ENCODE assay signal across 18 cellular contexts in the genomic region with DNA sequence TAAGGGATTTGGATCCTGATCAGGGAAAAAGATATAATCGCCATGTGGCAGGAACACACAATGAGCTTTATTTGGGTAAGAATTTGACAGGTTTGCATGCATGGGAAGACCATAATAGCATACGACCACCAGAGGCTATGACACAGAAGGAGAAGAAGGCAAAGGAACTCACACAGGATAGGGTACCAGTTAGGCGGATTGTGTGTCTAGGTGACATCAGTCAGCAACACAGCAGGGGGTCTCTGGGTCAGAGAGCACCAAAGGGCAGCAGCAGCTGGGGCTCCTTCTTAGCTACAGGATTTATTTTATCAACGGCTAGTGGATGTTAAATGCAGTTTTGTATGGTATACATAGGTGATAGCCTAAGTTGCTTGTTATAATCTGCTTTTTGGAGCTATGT.
DNase-seq lines count a peak whose midpoint lies in the region; ATAC-seq and TF ChIP-seq lines count a peak whose summit lies in the region.
"Had no signal": no experiment of that assay in that cellular context is flagged by ENCODE, and none has a peak within 500 bp of the region (broad histone marks: within the 10 kb centered on the region; RNA-seq: fewer than 3 reads in every experiment).

No MANE protein-coding gene starts in this region.

- H3K36me3 ChIP-seq in WERI-Rb-1 = no peaks in the 10 kb centered on the region
- H3K36me3 ChIP-seq: BLaER1 treated with 17β-estradiol and CSF1 and Interleukin-3, amounts not matched to agents 10 nM and 100 nM had no signal

- H3K4me3 Mint-ChIP-seq in stimulated activated naive B cell treated with anti-CD40 and anti-IgM and Interleukin-4, amounts not matched to agents 10 μg/mL and 1 μg/mL and 100 μg/mL, for 72 hours = no peak overlapping the region

- no peaks in the 10 kb centered on the region for H3K36me3 Mint-ChIP-seq in stimulated activated naive B cell treated with anti-CD40 and anti-IgM and Interleukin-4, amounts not matched to agents 10 μg/mL and 1 μg/mL and 100 μg/mL, for 72 hours

- TF ChIP-seq CTCF in WERI-Rb-1 (IDR thresholded peaks at IDR 0.05; ENCODE audit: low read depth, low read length) = no peak

- no peaks in the 10 kb centered on the region for H3K27me3 ChIP-seq in WERI-Rb-1 (ENCODE audit: insufficient read depth, low read depth, severe bottlenecking)
- H3K27me3 ChIP-seq: BLaER1 treated with 17β-estradiol and CSF1 and Interleukin-3, amounts not matched to agents 10 nM and 100 nM had no signal

- H3K4me3 ChIP-seq in WERI-Rb-1 (ENCODE audit: low read depth, low read length) = no peak overlapping the region
- H3K4me3 ChIP-seq: BLaER1 treated with 17β-estradiol and CSF1 and Interleukin-3, amounts not matched to agents 10 nM and 100 nM; SK-N-MC had no signal

- no peaks in the 10 kb centered on the region for H3K4me1 Mint-ChIP-seq in stimulated activated naive B cell treated with anti-CD40 and anti-IgM and Interleukin-4, amounts not matched to agents 10 μg/mL and 1 μg/mL and 100 μg/mL, for 72 hours

- no peaks in the 10 kb centered on the region for H3K9me3 ChIP-seq in WERI-Rb-1 (ENCODE audit: severe bottlenecking)
- H3K9me3 ChIP-seq: BLaER1 treated with 17β-estradiol and CSF1 and Interleukin-3, amounts not matched to agents 10 nM and 100 nM had no signal

- H3K27me3 Mint-ChIP-seq in stimulated activated naive B cell treated with anti-CD40 and anti-IgM and Interleukin-4, amounts not matched to agents 10 μg/mL and 1 μg/mL and 100 μg/mL, for 72 hours = no peaks in the 10 kb centered on the region

- no peak overlapping the region for H3K27ac Mint-ChIP-seq in stimulated activated naive B cell treated with anti-CD40 and anti-IgM and Interleukin-4, amounts not matched to agents 10 μg/mL and 1 μg/mL and 100 μg/mL, for 72 hours

- DNase-seq in NCI-H2171 treated with DMSO at 0.1 percent for 48 hours (lab: John Stamatoyannopoulos, UW) (peak; percentile 27), NCI-H2171 (lab: John Stamatoyannopoulos, UW) (no peak), WERI-Rb-1 (peak; percentile 78), iPS-NIHi11 (ENCODE audit: low spot score) (peak; percentile 13), NCI-H345 (lab: John Stamatoyannopoulos, UW) (no peak)
- DNase-seq in stimulated activated naive B cell treated with anti-CD40 and anti-IgM and Interleukin-4, amounts not matched to agents 10 μg/mL and 1 μg/mL and 100 μg/mL, for 72 hours = no peak
- DNase-seq: DMS79 treated with DMSO at 0.1 percent for 48 hours; GOT3; NCI-H1105; NCI-H187 treated with DMSO at 0.1 percent for 48 hours; NCI-H446 treated with DMSO at 0.1 percent for 48 hours; NCI-H748 treated with DMSO at 0.1 percent for 48 hours; NK-92 treated with Interleukin-12 subunit alpha and Interleukin-12 subunit beta, amount 100 ng/mL, for 24 hours; OCI-M1; Right ventricle myocardium superior had no signal

- no peaks in the 10 kb centered on the region for H3K9me3 Mint-ChIP-seq in stimulated activated naive B cell treated with anti-CD40 and anti-IgM and Interleukin-4, amounts not matched to agents 10 μg/mL and 1 μg/mL and 100 μg/mL, for 72 hours

- ATAC-seq in stimulated activated naive B cell treated with anti-CD40 and anti-IgM and Interleukin-4, amounts not matched to agents 10 μg/mL and 1 μg/mL and 100 μg/mL, for 72 hours (replicated peaks) = no peak
- ATAC-seq in HG03039 (IDR thresholded peaks at IDR 0.05; ENCODE audit: unreplicated experiment) = no peak

- no peak overlapping the region for H3K27ac ChIP-seq in WERI-Rb-1
- H3K27ac ChIP-seq: BLaER1 treated with 17β-estradiol and CSF1 and Interleukin-3, amounts not matched to agents 10 nM and 100 nM; SK-N-MC had no signal

Comparison
In these comparisons a context has a peak if more than half of its experiments do, and no peak if none do; other contexts are left out.
1. DNase-seq: peak in NCI-H2171 treated with DMSO at 0.1 percent for 48 hours (single experiment), WERI-Rb-1 (single experiment) and iPS-NIHi11 (single experiment); none in NCI-H2171 (single experiment), stimulated activated naive B cell treated with anti-CD40 and anti-IgM and Interleukin-4, amounts not matched to agents 10 μg/mL and 1 μg/mL and 100 μg/mL, for 72 hours (single experiment) and NCI-H345 (single experiment).